ENCODE assay signal across 8 cellular contexts in the genomic region with DNA sequence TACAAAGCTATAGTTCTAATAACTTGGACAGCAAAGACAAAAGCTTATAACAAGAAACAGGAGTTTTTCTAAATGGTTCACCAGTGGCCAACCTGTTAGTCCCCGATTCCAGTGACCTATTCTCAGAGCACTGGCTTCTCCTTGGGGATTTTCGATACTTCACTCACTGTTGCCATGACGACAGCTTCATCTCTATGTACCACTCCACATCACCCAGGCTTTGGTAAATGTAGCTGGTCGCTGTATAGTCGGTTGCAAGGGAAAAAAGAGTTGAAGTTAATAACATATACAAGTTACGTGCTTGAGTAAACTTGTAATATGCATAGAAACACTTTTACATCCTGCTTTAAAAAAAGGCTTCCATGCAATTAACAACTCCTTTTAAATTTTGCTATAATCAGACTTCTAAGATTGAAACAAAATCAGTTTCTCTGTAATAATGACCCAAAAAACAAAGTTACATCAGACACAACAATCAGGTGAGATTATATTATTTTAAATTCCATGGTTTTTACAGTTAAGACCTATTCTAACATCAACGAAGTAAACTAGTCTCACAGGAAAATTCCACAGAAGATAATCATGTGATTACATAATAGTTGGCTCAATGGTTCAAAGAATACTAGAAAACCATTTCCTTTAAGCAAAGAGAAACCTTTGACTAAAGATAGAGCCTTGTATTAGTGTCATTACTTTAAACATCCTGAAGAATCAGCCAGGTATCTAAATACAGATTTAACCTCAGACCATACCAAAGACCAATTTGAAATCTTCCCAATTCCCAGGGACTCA. TPM values are rescaled to one million over a fixed set of nuclear protein-coding genes. Genes with fewer than 3 reads are reported as not detected.
A peak's percentile ranks its signal among the peaks of the same experiment; 100 is the strongest.
DNase-seq lines count a peak whose midpoint lies in the region; ATAC-seq and TF ChIP-seq lines count a peak whose summit lies in the region.

No MANE protein-coding gene starts in this region.

- intact Hi-C loops in OCI-LY7 (cut with micrococcal nuclease; ENCODE audit: unreplicated experiment), result no loop called here

- no peaks in the 10 kb centered on the region for H3K9me3 ChIP-seq in OCI-LY7 (ENCODE audit: low read length)

- no peak for TF ChIP-seq CTCF in OCI-LY7 (conservative IDR thresholded peaks at IDR 0.05; ENCODE audit: low read length)

- H3K4me3 ChIP-seq in OCI-LY7 (ENCODE audit: low read depth, low read length, poor library complexity, severe bottlenecking), result peak overlapping the region; percentile 88
- H3K4me3 ChIP-seq in skeletal muscle cell (ENCODE audit: low read depth, low read length), result peak overlapping the region; percentile 71

- POLR2A ChIA-PET in OCI-LY7 (lab: Charles Lee), result interaction anchor here (1.0 to 2.8 kb wide), 6 partner anchors 13 to 671 kb away, joined by 3 to 14 read pairs (median 6); no protein-coding TSS in a partner anchor

- H3K9me2 ChIP-seq in OCI-LY7 (ENCODE audit: insufficient read depth, low read length), result no peaks in the 10 kb centered on the region

- H3K27ac ChIP-seq in OCI-LY7 (ENCODE audit: low read depth, low read length, poor library complexity, severe bottlenecking), result no peak overlapping the region
- H3K27ac ChIP-seq in epithelial cell of prostate, result peak overlapping the region; percentile 100

- peaks cover 69% of the 10 kb centered on the region for H4K20me1 ChIP-seq in OCI-LY7 (ENCODE audit: insufficient read depth, low read length)

- no TSS peak for BruUV-seq in OCI-LY7 (replicated peaks; lab: Mats Ljungman, UMichigan)

- no peak for ATAC-seq in GM19324 (IDR thresholded peaks at IDR 0.05; ENCODE audit: low FRiP score, unreplicated experiment)

- no peak overlapping the region for H2AFZ ChIP-seq in OCI-LY7 (ENCODE audit: low read length)

- peaks cover 75% of the 10 kb centered on the region for H3K36me3 ChIP-seq in OCI-LY7 (ENCODE audit: insufficient read depth, low read length)

- H3K79me2 ChIP-seq in OCI-LY7 (ENCODE audit: insufficient read depth, low read depth, low read length), result peaks cover 92% of the 10 kb centered on the region

- peaks cover 58% of the 10 kb centered on the region for H3K4me1 ChIP-seq in OCI-LY7 (ENCODE audit: insufficient read depth, low read length, poor library complexity, severe bottlenecking)

- peak overlapping the region; percentile 94 for H3K4me2 ChIP-seq in OCI-LY7 (ENCODE audit: low read length)

- CTCF ChIA-PET in OCI-LY7 (lab: Charles Lee; ENCODE audit: unreplicated experiment), result no interaction called here

- peak; percentile 29 for DNase-seq in NCI-H2227 (lab: John Stamatoyannopoulos, UW; ENCODE audit: unreplicated experiment)
- no peak for DNase-seq in NCI-H2227 treated with DMSO at 0.1 percent for 48 hours (lab: John Stamatoyannopoulos, UW)
- no peak for DNase-seq in OCI-LY7 (ENCODE audit: low spot score)
- DNase-seq in epithelial cell of prostate (ENCODE audit: low read depth, low spot score), result no peak
- no peak for DNase-seq in skeletal muscle cell (ENCODE audit: low read depth)
- DNase-seq in stimulated activated CD4-positive, alpha-beta T cell treated with anti-CD3 and anti-CD28 coated beads, Interleukin-2, amount 100 ng/mL, for 24 hours, result no peak
- no peak for DNase-seq in activated CD4-positive, alpha-beta T cell treated with anti-CD3 and anti-CD28 coated beads for 4 hours

RNA-seq across cellular contexts. Expression of a gene that starts 2.9 kb away (rescaled TPM):
- total RNA-seq in OCI-LY7 (2014; rRNA removed; shearing (Covaris generic)), result 221 and 280 TPM in 2 replicates
- 158 and 190 TPM in 2 replicates for total RNA-seq in OCI-LY7 (2022)
